Comparison of ENCODE assay signal across 10 cellular contexts in the genomic region with DNA sequence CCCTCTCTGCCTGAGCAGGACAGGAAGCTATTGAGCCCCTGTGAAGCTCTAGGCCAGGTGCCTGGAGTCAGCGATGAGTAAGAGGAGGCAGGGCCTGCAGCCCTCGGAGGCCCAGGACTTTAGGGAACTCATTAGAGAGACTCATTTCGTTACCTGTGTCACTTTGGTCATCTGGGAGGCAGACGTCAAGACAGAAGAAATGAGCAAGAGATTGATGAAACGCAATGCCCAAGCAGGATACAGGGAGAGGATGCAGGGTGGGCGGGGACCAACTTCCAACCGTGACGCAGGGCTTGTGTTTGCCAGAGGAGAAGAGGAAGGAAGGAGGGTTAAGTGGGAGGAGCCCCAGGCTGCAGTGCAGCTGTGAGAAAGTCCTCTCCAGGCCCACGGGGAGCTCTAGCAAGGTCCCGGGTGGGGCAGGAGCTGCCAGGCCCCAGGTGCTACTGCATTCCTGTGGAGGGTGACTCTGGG. TPM values are rescaled to one million over a fixed set of nuclear protein-coding genes. Genes with fewer than 3 reads are reported as not detected.
DNase-seq lines count a peak whose midpoint lies in the region; ATAC-seq and TF ChIP-seq lines count a peak whose summit lies in the region.
"Had no signal": no experiment of that assay in that cellular context is flagged by ENCODE, and none has a peak within 500 bp of the region (broad histone marks: within the 10 kb centered on the region; RNA-seq: fewer than 3 reads in every experiment).

No MANE protein-coding gene starts in this region.

- H3K4me3 ChIP-seq in MG63: no peak overlapping the region
- H3K4me3 ChIP-seq: SJSA1 had no signal

- peak; percentile 28 to 37 for DNase-seq in activated CD4-positive, alpha-beta T cell treated with anti-CD3 and anti-CD28 coated beads for 4 hours
- DNase-seq in endothelial cell (ENCODE audit: low spot score): peak; percentile 52
- DNase-seq in neural crest cell (ENCODE audit: low read depth, low spot score): no peak
- DNase-seq in MG63: no peak
- DNase-seq in osteocyte (ENCODE audit: extremely low spot score, unreplicated experiment): no peak
- DNase-seq in DMS114 treated with DMSO at 0.1 percent for 48 hours (lab: John Stamatoyannopoulos, UW; ENCODE audit: unreplicated experiment): no peak

- H3K4me3 Mint-ChIP-seq in endothelial cell (ENCODE audit: unreplicated experiment): no peak overlapping the region
- no peak overlapping the region for H3K4me3 Mint-ChIP-seq in neural crest cell
- no peak overlapping the region for H3K4me3 Mint-ChIP-seq in osteocyte (ENCODE audit: unreplicated experiment)

- H3K9me3 ChIP-seq in KOPT-K1 (ENCODE audit: insufficient read depth, low read length, poor library complexity, severe bottlenecking) (no peaks in the 10 kb centered on the region), MG63 (no peaks in the 10 kb centered on the region)
- H3K9me3 ChIP-seq: neutrophil, SJSA1 had no signal

- no peak for TF ChIP-seq CTCF in endothelial cell (IDR thresholded peaks at IDR 0.05; ENCODE audit: unreplicated experiment)
- TF ChIP-seq CTCF in neural crest cell (conservative IDR thresholded peaks at IDR 0.05): no peak
- TF ChIP-seq CTCF in osteocyte (IDR thresholded peaks at IDR 0.05): no peak

- ATAC-seq in GM18868 (IDR thresholded peaks at IDR 0.05; ENCODE audit: unreplicated experiment): peak; percentile 70

- H3K36me3 ChIP-seq in KOPT-K1 (ENCODE audit: insufficient read depth, low read length): no peaks in the 10 kb centered on the region
- no peaks in the 10 kb centered on the region for H3K36me3 ChIP-seq in MG63
- H3K36me3 ChIP-seq: neutrophil, SJSA1 had no signal

- no peaks in the 10 kb centered on the region for H3K27me3 ChIP-seq in MG63
- H3K27me3 ChIP-seq: SJSA1 had no signal

- H3K9me3 Mint-ChIP-seq in endothelial cell (ENCODE audit: unreplicated experiment) (no peaks in the 10 kb centered on the region), neural crest cell (no peaks in the 10 kb centered on the region), osteocyte (ENCODE audit: unreplicated experiment) (no peaks in the 10 kb centered on the region)

- peaks cover 27% of the 10 kb centered on the region for H3K4me1 Mint-ChIP-seq in endothelial cell (ENCODE audit: unreplicated experiment)
- H3K4me1 Mint-ChIP-seq in neural crest cell: peaks cover 12% of the 10 kb centered on the region
- H3K4me1 Mint-ChIP-seq in osteocyte (ENCODE audit: unreplicated experiment): peaks cover 6% of the 10 kb centered on the region

- H3K27me3 Mint-ChIP-seq in endothelial cell (ENCODE audit: unreplicated experiment) (peaks cover 5% of the 10 kb centered on the region), neural crest cell (ENCODE audit: low read depth) (no peaks in the 10 kb centered on the region), osteocyte (ENCODE audit: unreplicated experiment) (no peaks in the 10 kb centered on the region)

- H3K36me3 Mint-ChIP-seq in endothelial cell (ENCODE audit: low read depth, unreplicated experiment) (no peaks in the 10 kb centered on the region), neural crest cell (ENCODE audit: low read depth) (no peaks in the 10 kb centered on the region), osteocyte (ENCODE audit: unreplicated experiment) (no peaks in the 10 kb centered on the region)

- H3K27ac Mint-ChIP-seq in endothelial cell (ENCODE audit: unreplicated experiment) (no peak overlapping the region), neural crest cell (ENCODE audit: unreplicated experiment) (peak overlapping the region; percentile 70), osteocyte (ENCODE audit: unreplicated experiment) (no peak overlapping the region)

- peak overlapping the region; percentile 21 for H3K27ac ChIP-seq in KOPT-K1 (ENCODE audit: low read depth, low read length, poor library complexity, severe bottlenecking)
- H3K27ac ChIP-seq: neutrophil, SJSA1 had no signal

RNA-seq across cellular contexts. Expression of a gene that starts 26.4 kb away (rescaled TPM):
- total RNA-seq in endothelial cell (ENCODE audit: unreplicated experiment) (105 TPM), neural crest cell (62.5 and 63.5 TPM in 2 replicates), osteocyte (68.8 and 69.5 TPM in 2 replicates)
- 23.1 and 49.1 TPM in 2 replicates for total RNA-seq in MG63 (2014; rRNA removed; shearing (Covaris generic); ENCODE audit: low replicate concordance)

Comparison
In these comparisons a context has a peak if more than half of its experiments do, and no peak if none do; other contexts are left out.
1. DNase-seq: peak in activated CD4-positive, alpha-beta T cell treated with anti-CD3 and anti-CD28 coated beads for 4 hours (2 of 2) and endothelial cell (single experiment); none in neural crest cell (single experiment), MG63 (single experiment), osteocyte (single experiment) and DMS114 treated with DMSO at 0.1 percent for 48 hours (single experiment).